In genomic region chr3:171901615-171902312, GRCh38 we compare ENCODE assay signal across 2 cellular contexts.
TF ChIP-seq lines count a peak whose summit lies in the region.

No MANE protein-coding gene starts in this region.

TF ChIP-seq in A549, 52 proteins besides CTCF, POLR2A, EP300 and RAD21 (continued from another document):
- TF ChIP-seq CBX2 (IDR thresholded peaks at IDR 0.05; ENCODE audit: borderline replicate concordance, low read depth), result no peak

TF ChIP-seq in GM23338, 12 proteins besides CTCF, POLR2A, EP300 and RAD21 (continued from another document):
- TF ChIP-seq, protein P1, sequence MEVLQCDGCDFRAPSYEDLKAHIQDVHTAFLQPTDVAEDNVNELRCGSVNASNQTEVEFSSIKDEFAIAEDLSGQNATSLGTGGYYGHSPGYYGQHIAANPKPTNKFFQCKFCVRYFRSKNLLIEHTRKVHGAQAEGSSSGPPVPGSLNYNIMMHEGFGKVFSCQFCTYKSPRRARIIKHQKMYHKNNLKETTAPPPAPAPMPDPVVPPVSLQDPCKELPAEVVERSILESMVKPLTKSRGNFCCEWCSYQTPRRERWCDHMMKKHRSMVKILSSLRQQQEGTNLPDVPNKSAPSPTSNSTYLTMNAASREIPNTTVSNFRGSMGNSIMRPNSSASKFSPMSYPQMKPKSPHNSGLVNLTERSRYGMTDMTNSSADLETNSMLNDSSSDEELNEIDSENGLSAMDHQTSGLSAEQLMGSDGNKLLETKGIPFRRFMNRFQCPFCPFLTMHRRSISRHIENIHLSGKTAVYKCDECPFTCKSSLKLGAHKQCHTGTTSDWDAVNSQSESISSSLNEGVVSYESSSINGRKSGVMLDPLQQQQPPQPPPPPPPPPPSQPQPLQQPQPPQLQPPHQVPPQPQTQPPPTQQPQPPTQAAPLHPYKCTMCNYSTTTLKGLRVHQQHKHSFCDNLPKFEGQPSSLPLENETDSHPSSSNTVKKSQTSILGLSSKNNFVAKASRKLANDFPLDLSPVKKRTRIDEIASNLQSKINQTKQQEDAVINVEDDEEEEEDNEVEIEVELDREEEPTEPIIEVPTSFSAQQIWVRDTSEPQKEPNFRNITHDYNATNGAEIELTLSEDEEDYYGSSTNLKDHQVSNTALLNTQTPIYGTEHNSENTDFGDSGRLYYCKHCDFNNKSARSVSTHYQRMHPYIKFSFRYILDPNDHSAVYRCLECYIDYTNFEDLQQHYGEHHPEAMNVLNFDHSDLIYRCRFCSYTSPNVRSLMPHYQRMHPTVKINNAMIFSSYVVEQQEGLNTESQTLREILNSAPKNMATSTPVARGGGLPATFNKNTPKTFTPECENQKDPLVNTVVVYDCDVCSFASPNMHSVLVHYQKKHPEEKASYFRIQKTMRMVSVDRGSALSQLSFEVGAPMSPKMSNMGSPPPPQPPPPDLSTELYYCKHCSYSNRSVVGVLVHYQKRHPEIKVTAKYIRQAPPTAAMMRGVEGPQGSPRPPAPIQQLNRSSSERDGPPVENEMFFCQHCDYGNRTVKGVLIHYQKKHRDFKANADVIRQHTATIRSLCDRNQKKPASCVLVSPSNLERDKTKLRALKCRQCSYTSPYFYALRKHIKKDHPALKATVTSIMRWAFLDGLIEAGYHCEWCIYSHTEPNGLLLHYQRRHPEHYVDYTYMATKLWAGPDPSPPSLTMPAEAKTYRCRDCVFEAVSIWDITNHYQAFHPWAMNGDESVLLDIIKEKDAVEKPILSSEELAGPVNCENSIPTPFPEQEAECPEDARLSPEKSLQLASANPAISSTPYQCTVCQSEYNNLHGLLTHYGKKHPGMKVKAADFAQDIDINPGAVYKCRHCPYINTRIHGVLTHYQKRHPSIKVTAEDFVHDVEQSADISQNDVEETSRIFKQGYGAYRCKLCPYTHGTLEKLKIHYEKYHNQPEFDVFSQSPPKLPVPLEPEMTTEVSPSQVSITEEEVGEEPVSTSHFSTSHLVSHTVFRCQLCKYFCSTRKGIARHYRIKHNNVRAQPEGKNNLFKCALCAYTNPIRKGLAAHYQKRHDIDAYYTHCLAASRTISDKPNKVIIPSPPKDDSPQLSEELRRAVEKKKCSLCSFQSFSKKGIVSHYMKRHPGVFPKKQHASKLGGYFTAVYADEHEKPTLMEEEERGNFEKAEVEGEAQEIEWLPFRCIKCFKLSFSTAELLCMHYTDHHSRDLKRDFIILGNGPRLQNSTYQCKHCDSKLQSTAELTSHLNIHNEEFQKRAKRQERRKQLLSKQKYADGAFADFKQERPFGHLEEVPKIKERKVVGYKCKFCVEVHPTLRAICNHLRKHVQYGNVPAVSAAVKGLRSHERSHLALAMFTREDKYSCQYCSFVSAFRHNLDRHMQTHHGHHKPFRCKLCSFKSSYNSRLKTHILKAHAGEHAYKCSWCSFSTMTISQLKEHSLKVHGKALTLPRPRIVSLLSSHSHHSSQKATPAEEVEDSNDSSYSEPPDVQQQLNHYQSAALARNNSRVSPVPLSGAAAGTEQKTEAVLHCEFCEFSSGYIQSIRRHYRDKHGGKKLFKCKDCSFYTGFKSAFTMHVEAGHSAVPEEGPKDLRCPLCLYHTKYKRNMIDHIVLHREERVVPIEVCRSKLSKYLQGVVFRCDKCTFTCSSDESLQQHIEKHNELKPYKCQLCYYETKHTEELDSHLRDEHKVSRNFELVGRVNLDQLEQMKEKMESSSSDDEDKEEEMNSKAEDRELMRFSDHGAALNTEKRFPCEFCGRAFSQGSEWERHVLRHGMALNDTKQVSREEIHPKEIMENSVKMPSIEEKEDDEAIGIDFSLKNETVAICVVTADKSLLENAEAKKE (CRISPR knock-in tag; IDR thresholded peaks at IDR 0.05), result no peak
- TF ChIP-seq, protein P2, sequence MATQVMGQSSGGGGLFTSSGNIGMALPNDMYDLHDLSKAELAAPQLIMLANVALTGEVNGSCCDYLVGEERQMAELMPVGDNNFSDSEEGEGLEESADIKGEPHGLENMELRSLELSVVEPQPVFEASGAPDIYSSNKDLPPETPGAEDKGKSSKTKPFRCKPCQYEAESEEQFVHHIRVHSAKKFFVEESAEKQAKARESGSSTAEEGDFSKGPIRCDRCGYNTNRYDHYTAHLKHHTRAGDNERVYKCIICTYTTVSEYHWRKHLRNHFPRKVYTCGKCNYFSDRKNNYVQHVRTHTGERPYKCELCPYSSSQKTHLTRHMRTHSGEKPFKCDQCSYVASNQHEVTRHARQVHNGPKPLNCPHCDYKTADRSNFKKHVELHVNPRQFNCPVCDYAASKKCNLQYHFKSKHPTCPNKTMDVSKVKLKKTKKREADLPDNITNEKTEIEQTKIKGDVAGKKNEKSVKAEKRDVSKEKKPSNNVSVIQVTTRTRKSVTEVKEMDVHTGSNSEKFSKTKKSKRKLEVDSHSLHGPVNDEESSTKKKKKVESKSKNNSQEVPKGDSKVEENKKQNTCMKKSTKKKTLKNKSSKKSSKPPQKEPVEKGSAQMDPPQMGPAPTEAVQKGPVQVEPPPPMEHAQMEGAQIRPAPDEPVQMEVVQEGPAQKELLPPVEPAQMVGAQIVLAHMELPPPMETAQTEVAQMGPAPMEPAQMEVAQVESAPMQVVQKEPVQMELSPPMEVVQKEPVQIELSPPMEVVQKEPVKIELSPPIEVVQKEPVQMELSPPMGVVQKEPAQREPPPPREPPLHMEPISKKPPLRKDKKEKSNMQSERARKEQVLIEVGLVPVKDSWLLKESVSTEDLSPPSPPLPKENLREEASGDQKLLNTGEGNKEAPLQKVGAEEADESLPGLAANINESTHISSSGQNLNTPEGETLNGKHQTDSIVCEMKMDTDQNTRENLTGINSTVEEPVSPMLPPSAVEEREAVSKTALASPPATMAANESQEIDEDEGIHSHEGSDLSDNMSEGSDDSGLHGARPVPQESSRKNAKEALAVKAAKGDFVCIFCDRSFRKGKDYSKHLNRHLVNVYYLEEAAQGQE (IDR thresholded peaks at IDR 0.05; ENCODE audit: unreplicated experiment), result no peak
- TF ChIP-seq, protein P3, sequence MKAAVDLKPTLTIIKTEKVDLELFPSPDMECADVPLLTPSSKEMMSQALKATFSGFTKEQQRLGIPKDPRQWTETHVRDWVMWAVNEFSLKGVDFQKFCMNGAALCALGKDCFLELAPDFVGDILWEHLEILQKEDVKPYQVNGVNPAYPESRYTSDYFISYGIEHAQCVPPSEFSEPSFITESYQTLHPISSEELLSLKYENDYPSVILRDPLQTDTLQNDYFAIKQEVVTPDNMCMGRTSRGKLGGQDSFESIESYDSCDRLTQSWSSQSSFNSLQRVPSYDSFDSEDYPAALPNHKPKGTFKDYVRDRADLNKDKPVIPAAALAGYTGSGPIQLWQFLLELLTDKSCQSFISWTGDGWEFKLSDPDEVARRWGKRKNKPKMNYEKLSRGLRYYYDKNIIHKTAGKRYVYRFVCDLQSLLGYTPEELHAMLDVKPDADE (IDR thresholded peaks at IDR 0.05), result no peak
- no peak for TF ChIP-seq STAT1 (IDR thresholded peaks at IDR 0.05; ENCODE audit: unreplicated experiment)
- no peak for TF ChIP-seq EZH2 (IDR thresholded peaks at IDR 0.05; ENCODE audit: low read depth, unreplicated experiment)
- TF ChIP-seq POLR2AphosphoS5 (IDR thresholded peaks at IDR 0.05; ENCODE audit: low read depth), result no peak
- no peak for TF ChIP-seq ZNF114 (CRISPR knock-in tag; IDR thresholded peaks at IDR 0.05)
- TF ChIP-seq JUNB (IDR thresholded peaks at IDR 0.05; ENCODE audit: unreplicated experiment), result no peak
- no peak for TF ChIP-seq CREB1 (CRISPR knock-in tag; IDR thresholded peaks at IDR 0.05; ENCODE audit: low read depth)
- TF ChIP-seq ZNF331 (CRISPR knock-in tag; IDR thresholded peaks at IDR 0.05; ENCODE audit: low read depth), result no peak
- no peak for TF ChIP-seq NANOG (IDR thresholded peaks at IDR 0.05; ENCODE audit: borderline replicate concordance)
